ENCODE assay signal across 23 cellular contexts in the genomic region with DNA sequence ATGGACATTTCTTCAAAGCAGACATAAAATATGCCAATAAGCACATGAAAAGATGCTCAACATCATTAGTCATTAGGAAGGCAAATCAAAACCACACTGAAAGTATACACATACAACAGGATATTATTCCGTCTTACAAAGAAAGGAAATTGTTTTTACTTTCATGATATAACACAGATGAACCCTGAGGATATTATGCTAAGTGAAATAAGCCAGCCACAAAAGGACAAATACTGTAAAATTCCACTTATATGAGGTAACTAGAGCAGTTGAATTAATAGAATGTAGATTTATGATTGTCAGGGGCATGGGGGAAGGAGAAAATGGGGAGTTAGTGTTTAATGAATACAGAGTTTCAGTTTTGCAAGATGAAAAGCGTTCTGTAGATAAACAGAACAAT. TPM values are rescaled to one million over a fixed set of nuclear protein-coding genes. Genes with fewer than 3 reads are reported as not detected.
A peak's percentile ranks its signal among the peaks of the same experiment; 100 is the strongest.
DNase-seq lines count a peak whose midpoint lies in the region; ATAC-seq and TF ChIP-seq lines count a peak whose summit lies in the region.
"Had no signal": no experiment of that assay in that cellular context is flagged by ENCODE, and none has a peak within 500 bp of the region (broad histone marks: within the 10 kb centered on the region; RNA-seq: fewer than 3 reads in every experiment).

No MANE protein-coding gene starts in this region.

- in situ Hi-C loops in mammary epithelial cell (cut with MboI; ENCODE audit: low sequenced_read_pairs in 2 of 2) (no loop called here), GM13976 (cut with MboI; ENCODE audit: low sequenced_read_pairs, unreplicated experiment) (no loop called here)

- no peak overlapping the region for H3K9ac ChIP-seq in mammary epithelial cell (ENCODE audit: insufficient read depth, low read length)

- H4K20me1 ChIP-seq in mammary epithelial cell (ENCODE audit: insufficient read depth, low read length): no peaks in the 10 kb centered on the region

- BruUV-seq in mammary epithelial cell (replicated peaks; lab: Mats Ljungman, UMichigan): no TSS peak

- peaks cover 44% of the 10 kb centered on the region for H3K79me2 ChIP-seq in mammary epithelial cell (ENCODE audit: insufficient read depth, low read length)

- TF ChIP-seq CTCF in AG10803 (conservative IDR thresholded peaks at IDR 0.05; ENCODE audit: low read length) (no peak), mammary epithelial cell (conservative IDR thresholded peaks at IDR 0.05 in 1 of 2, IDR thresholded peaks at IDR 0.05 in 1 of 2; ENCODE audit: extremely low read depth in 1 of 2, insufficient read depth in 1 of 2, low read depth in 1 of 2, low read length in 2 of 2) (no peak), GM13976 (IDR thresholded peaks at IDR 0.05; ENCODE audit: borderline replicate concordance, control extremely low read depth, extremely low read depth, insufficient read depth, missing control alignments) (no peak)

- CTCF ChIA-PET in mammary epithelial cell (lab: Charles Lee; ENCODE audit: low non-redundant PET): no interaction called here

- H2AFZ ChIP-seq in mammary epithelial cell (ENCODE audit: low read depth, low read length): no peak overlapping the region

- peaks cover 5% of the 10 kb centered on the region for H3K36me3 ChIP-seq in mammary epithelial cell (ENCODE audit: insufficient read depth, low read length)
- H3K36me3 ChIP-seq: ascending aorta had no signal

- intact Hi-C loops in mammary epithelial cell (cut with micrococcal nuclease): no loop called here
- intact Hi-C loops in Right ventricle myocardium inferior (cut with DNase I): no loop called here

- DNase-seq in AG10803 (ENCODE audit: low read depth) (peak; percentile 58), M059J (ENCODE audit: low read depth) (peak; percentile 83), mammary epithelial cell (peak; percentile 76), foreskin melanocyte (peak; percentile 91), NCI-H1930 (lab: John Stamatoyannopoulos, UW) (no peak), Right ventricle myocardium inferior (ENCODE audit: missing footprints) (no peak), GM13976 (ENCODE audit: low spot score) (no peak), HT-29 (ENCODE audit: low spot score) (no peak)
- DNase-seq: activated CD4-positive, alpha-beta T cell treated with anti-CD3 and anti-CD28 coated beads for 36 hours; activated effector memory CD4-positive, alpha-beta T cell treated with Interleukin-2 at 50 U/mL for 16 hours; activated T-cell treated with anti-CD3 and anti-CD28 coated beads for 4 hours; COR-L47; DMS53; HCEC 1CT; head of caudate nucleus; naive B cell; NCI-H2029 treated with DMSO at 0.1 percent for 48 hours; NCI-H345; stimulated activated CD4-positive, alpha-beta T cell treated with anti-CD3 and anti-CD28 coated beads, Interleukin-1b, Interleukin-23, amount 100 ng/mL, for 48 hours; T-helper 17 cell had no signal

- H3K9me3 ChIP-seq in mammary epithelial cell (replicated peaks; ENCODE audit: insufficient read depth, low read length): no peaks in the 10 kb centered on the region
- H3K9me3 ChIP-seq: ascending aorta, tibial nerve had no signal

- no peak for ATAC-seq in Right ventricle myocardium inferior
- ATAC-seq: activated CD4-positive, alpha-beta T cell treated with anti-CD3 and anti-CD28 coated beads for 36 hours; T-helper 17 cell had no signal

- H3K4me3 ChIP-seq in AG10803 (ENCODE audit: low read length) (no peak overlapping the region), mammary epithelial cell (replicated peaks in 1 of 3; ENCODE audit: insufficient read depth in 1 of 3, low read depth in 2 of 3, low read length in 3 of 3) (no peak overlapping the region)
- H3K4me3 ChIP-seq: ascending aorta, smooth muscle cell, tibial nerve had no signal

- H3K27ac ChIP-seq in mammary epithelial cell (ENCODE audit: insufficient read depth, low read depth, low read length): peak overlapping the region; percentile 46
- H3K27ac ChIP-seq: ascending aorta, tibial nerve had no signal

- dilution Hi-C loops in mammary epithelial cell (cut with HindIII; ENCODE audit: low sequenced_read_pairs): no loop called here

- H3K4me1 ChIP-seq in mammary epithelial cell (ENCODE audit: insufficient read depth, low read length): peaks cover 27% of the 10 kb centered on the region

- no peaks in the 10 kb centered on the region for H3K27me3 ChIP-seq in mammary epithelial cell (ENCODE audit: insufficient read depth, low read length)
- H3K27me3 ChIP-seq: ascending aorta, tibial nerve had no signal

- H3K4me2 ChIP-seq in mammary epithelial cell (ENCODE audit: insufficient read depth, low read depth, low read length): peak overlapping the region; percentile 48
- H3K4me2 ChIP-seq: smooth muscle cell had no signal

- 17% methylated on average over 2 of the region's 2 CpGs for WGBS in mammary epithelial cell (ENCODE audit: low coverage, missing lambda C conversion rate)

RNA-seq across cellular contexts. Expression of a gene that starts 4.2 kb away (rescaled TPM):
- 41.3 and 66.9 TPM in 2 replicates for total RNA-seq in M059J (2014; rRNA removed; shearing (Covaris generic))
- total RNA-seq in mammary epithelial cell: 10 to 100 TPM in 1 of 2 donors, 1 to 10 TPM in 1; 5.3 to 27.0 TPM
- polyA plus RNA-seq in mammary epithelial cell: 25.7 TPM
- 24.4 TPM for polyA minus RNA-seq in mammary epithelial cell
- total RNA-seq in Right ventricle myocardium inferior: 11.7 TPM
- 26.1 and 26.8 TPM in 2 replicates for total RNA-seq in HT-29 (2014; rRNA removed; shearing (Covaris generic))
- total RNA-seq: ascending aorta had no signal

RNA-seq across cellular contexts. Expression of a gene that starts 8.4 kb away (rescaled TPM):
- 5.0 and 12.4 TPM in 2 replicates for total RNA-seq in M059J (2014; rRNA removed; shearing (Covaris generic))
- total RNA-seq in mammary epithelial cell: 10 to 100 TPM; 11.9 to 15.8 TPM
- polyA plus RNA-seq in mammary epithelial cell: 5.5 TPM
- polyA minus RNA-seq in mammary epithelial cell: 20.7 TPM
- total RNA-seq in Right ventricle myocardium inferior: 20.2 TPM
- 3.5 and 6.7 TPM in 2 replicates for total RNA-seq in HT-29 (2014; rRNA removed; shearing (Covaris generic))

RNA-seq across cellular contexts. Expression of a gene that starts 9.8 kb away (rescaled TPM):
- total RNA-seq in M059J (2014; rRNA removed; shearing (Covaris generic)): 1.3 and 9.8 TPM in 2 replicates
- total RNA-seq in mammary epithelial cell (under 1 TPM; 0.17 to 0.89 TPM), Right ventricle myocardium inferior (11.4 TPM)
- polyA plus RNA-seq in mammary epithelial cell: 0.94 TPM
- polyA minus RNA-seq in mammary epithelial cell: not detected
- total RNA-seq in HT-29 (2014; rRNA removed; shearing (Covaris generic)): 1.6 and 4.1 TPM in 2 replicates
- total RNA-seq: ascending aorta had no signal

RNA-seq across cellular contexts. Expression of a gene that starts 56.9 kb away (rescaled TPM):
- total RNA-seq in M059J (2014; rRNA removed; shearing (Covaris generic)): 66.1 and 67.4 TPM in 2 replicates
- 10 to 100 TPM; 47.8 to 57.3 TPM for total RNA-seq in mammary epithelial cell
- 127 TPM for polyA plus RNA-seq in mammary epithelial cell
- polyA minus RNA-seq in mammary epithelial cell: 24.7 TPM
- total RNA-seq in Right ventricle myocardium inferior: 34.0 TPM
- 57.0 and 70.2 TPM in 2 replicates for total RNA-seq in HT-29 (2014; rRNA removed; shearing (Covaris generic))

Comparison
In these comparisons a context has a peak if more than half of its experiments do, and no peak if none do; other contexts are left out.
1. DNase-seq: peak in AG10803 (single experiment), M059J (single experiment), mammary epithelial cell (single experiment) and foreskin melanocyte (single experiment); none in NCI-H1930 (0 of 2), Right ventricle myocardium inferior (single experiment), GM13976 (single experiment) and HT-29 (single experiment).